Comparison of ENCODE assay signal across 8 cellular contexts in the genomic region with DNA sequence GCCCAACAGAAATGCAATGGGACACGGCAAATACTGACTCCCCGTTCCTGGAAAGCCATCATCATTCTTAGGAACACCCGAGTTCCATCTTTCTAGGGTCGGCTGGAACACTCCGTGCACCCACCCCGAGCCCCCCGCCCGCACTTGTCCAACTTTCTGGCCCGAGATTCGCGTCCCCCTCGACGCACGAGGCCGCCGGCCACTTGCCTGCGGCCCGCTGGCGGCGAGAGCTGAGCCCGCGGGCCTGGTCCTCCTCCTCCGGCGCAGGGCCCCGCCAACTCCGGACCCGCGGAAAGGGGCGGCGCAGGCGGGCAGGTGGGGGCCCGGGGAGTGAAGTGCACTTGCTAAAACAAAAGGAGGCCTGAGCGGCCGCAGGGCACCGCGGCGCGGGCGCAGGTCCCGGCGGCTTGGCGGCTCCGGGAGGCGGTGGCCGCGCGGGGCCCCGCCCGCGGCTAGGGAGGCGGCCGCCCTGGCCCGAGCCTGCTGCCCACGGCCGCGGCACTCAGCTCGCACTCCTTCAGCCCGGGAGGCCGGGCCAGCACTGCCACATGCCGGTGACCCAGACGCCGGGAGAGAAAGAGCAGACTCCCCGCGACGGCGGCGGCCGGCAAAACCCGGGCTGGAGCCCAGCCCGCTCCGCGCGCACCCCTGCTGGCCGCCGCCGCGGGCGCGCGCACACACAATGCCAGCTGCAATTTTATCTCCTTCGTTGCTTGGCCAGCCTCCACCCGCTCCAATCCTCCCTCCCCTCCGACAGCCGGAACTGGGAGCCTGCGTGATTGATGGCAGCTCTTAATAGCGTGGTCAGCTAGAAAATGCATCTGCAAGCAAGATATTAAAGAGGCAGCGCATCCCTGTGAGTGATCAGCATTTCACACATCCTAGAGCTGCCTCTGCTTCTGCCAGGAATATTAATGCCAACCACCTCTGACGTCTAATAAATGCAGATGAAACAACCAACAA.
DNase-seq lines count a peak whose midpoint lies in the region; ATAC-seq and TF ChIP-seq lines count a peak whose summit lies in the region.

No MANE protein-coding gene starts in this region.

- H3K27me3 ChIP-seq in right atrium auricular region (no peaks in the 10 kb centered on the region), aorta (ENCODE audit: control insufficient read depth in 1 of 2, insufficient read depth in 2 of 2, low read length in 1 of 2) (no peaks in the 10 kb centered on the region)

- H3K27ac ChIP-seq in right atrium auricular region (peak overlapping the region; percentile 88 to 94), aorta (ENCODE audit: low read depth in 1 of 2, low read length in 2 of 2) (peak overlapping the region; percentile 49 to 64)

- intact Hi-C loops in posterior cingulate gyrus (cut with DNase I) = loop anchor here (5.0 to 10.0 kb wide), 3 partner anchors 71 to 238 kb away; a partner anchor contains a TSS
- intact Hi-C loops in aorta (cut with DNase I) = loop anchor here in 1 of 2 donors (10.0 kb wide), 1 partner anchor 278 kb away; no protein-coding TSS in a partner anchor

- DNase-seq in NCI-H1417 (lab: John Stamatoyannopoulos, UW) = peak; percentile 95 to 98 (median 97)
- DNase-seq in T follicular helper cell (ENCODE audit: low read depth) = peak; percentile 7
- peak; percentile 32 to 94 (median 89) for DNase-seq in anterior cingulate cortex (lab: John Stamatoyannopoulos, UW)
- peak; percentile 86 for DNase-seq in right atrium auricular region (ENCODE audit: low spot score)
- DNase-seq in posterior cingulate gyrus = peak; percentile 85 to 99 (median 88)
- DNase-seq in aorta = peak; percentile 93 to 96

- H3K36me3 ChIP-seq in right atrium auricular region (no peaks in the 10 kb centered on the region), aorta (ENCODE audit: control insufficient read depth in 1 of 2, insufficient read depth in 2 of 2, low read length in 1 of 2) (no peaks in the 10 kb centered on the region)

- peak; percentile 83 for ATAC-seq in HG02642 (IDR thresholded peaks at IDR 0.05; ENCODE audit: poor library complexity, unreplicated experiment)
- peak; percentile 94 for ATAC-seq in aorta (ENCODE audit: low FRiP score)

- H3K9me3 ChIP-seq in right atrium auricular region = no peaks in the 10 kb centered on the region
- H3K9me3 ChIP-seq in aorta (ENCODE audit: control insufficient read depth, low read length) = no peaks in the 10 kb centered on the region

- H3K4me1 ChIP-seq in right atrium auricular region = peaks cover 0 to 58% of the 10 kb centered on the region in 2 donors
- no peaks in the 10 kb centered on the region for H3K4me1 ChIP-seq in aorta (ENCODE audit: control insufficient read depth in 1 of 2, insufficient read depth in 2 of 2, low read length in 2 of 2)

- peak; percentile 21; the same call in 1 of the 3 replicates for TF ChIP-seq CTCF in GM12872 (IDR thresholded peaks at IDR 0.05; ENCODE audit: insufficient read depth, low read depth, low read length)
- TF ChIP-seq CTCF in right atrium auricular region (IDR thresholded peaks at IDR 0.05) = peak in 1 of 2 donors; percentile 39

- 0 to 1% methylated on average over 62 to 88 of the region's 88 CpGs for whole genome bisulfite sequencing in aorta, 2 donors

- H3K4me3 ChIP-seq in right atrium auricular region (peak overlapping the region; percentile 69 to 77), aorta (ENCODE audit: low read length in 2 of 2) (peak overlapping the region; percentile 93)

Comparison
In these comparisons a context has a peak if more than half of its experiments do, and no peak if none do; other contexts are left out.
1. Peak in every context shown above with its lines: DNase-seq, ATAC-seq, H3K4me3 ChIP-seq and H3K27ac ChIP-seq.
2. DNase-seq: peak in every context shown above with its lines; median percentile 97 in NCI-H1417; 94 in aorta; 89 in anterior cingulate cortex; 88 in posterior cingulate gyrus; 86 in right atrium auricular region; 7 in T follicular helper cell.